ENCODE assay signal across 1 cellular context in the genomic region with DNA sequence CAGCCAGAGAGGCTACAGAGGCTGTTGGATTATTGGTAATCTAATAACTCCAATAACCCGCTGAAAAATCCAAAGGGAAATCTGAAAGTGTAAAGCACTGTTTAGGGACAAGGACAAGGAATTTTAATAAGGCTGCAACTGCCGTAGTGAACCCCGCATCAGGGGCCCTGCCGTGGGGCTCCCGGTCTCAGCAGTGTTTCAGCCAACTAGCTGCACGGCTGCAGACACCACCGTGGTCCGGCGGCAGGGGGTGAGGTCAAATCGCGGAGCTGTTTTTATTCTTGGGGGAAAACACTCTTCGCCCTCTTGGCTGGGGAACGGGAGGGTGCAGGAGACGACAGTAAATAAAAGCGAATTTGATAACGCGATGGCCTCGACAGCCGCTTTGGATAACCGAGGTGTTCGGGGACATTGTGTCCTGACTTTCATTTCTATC.
TF ChIP-seq lines count a peak whose summit lies in the region.

No MANE protein-coding gene starts in this region.

TF ChIP-seq in K562, 482 proteins besides CTCF, POLR2A, EP300 and RAD21:
- TF ChIP-seq, protein P1, sequence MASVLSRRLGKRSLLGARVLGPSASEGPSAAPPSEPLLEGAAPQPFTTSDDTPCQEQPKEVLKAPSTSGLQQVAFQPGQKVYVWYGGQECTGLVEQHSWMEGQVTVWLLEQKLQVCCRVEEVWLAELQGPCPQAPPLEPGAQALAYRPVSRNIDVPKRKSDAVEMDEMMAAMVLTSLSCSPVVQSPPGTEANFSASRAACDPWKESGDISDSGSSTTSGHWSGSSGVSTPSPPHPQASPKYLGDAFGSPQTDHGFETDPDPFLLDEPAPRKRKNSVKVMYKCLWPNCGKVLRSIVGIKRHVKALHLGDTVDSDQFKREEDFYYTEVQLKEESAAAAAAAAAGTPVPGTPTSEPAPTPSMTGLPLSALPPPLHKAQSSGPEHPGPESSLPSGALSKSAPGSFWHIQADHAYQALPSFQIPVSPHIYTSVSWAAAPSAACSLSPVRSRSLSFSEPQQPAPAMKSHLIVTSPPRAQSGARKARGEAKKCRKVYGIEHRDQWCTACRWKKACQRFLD (CRISPR knock-in tag; IDR thresholded peaks at IDR 0.05), result 0 out of 2 replicates have a peak, but pooled peaks have one; percentile 38
- TF ChIP-seq, protein P2, sequence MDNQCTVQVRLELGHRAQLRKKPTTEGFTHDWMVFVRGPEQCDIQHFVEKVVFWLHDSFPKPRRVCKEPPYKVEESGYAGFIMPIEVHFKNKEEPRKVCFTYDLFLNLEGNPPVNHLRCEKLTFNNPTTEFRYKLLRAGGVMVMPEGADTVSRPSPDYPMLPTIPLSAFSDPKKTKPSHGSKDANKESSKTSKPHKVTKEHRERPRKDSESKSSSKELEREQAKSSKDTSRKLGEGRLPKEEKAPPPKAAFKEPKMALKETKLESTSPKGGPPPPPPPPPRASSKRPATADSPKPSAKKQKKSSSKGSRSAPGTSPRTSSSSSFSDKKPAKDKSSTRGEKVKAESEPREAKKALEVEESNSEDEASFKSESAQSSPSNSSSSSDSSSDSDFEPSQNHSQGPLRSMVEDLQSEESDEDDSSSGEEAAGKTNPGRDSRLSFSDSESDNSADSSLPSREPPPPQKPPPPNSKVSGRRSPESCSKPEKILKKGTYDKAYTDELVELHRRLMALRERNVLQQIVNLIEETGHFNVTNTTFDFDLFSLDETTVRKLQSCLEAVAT (IDR thresholded peaks at IDR 0.05), result no peak
- TF ChIP-seq SRSF9 (IDR thresholded peaks at IDR 0.05; ENCODE audit: borderline replicate concordance, low read depth, low read length) (no peak), HMG20B (CRISPR knock-in tag; IDR thresholded peaks at IDR 0.05) (no peak)
- TF ChIP-seq, protein P3, sequence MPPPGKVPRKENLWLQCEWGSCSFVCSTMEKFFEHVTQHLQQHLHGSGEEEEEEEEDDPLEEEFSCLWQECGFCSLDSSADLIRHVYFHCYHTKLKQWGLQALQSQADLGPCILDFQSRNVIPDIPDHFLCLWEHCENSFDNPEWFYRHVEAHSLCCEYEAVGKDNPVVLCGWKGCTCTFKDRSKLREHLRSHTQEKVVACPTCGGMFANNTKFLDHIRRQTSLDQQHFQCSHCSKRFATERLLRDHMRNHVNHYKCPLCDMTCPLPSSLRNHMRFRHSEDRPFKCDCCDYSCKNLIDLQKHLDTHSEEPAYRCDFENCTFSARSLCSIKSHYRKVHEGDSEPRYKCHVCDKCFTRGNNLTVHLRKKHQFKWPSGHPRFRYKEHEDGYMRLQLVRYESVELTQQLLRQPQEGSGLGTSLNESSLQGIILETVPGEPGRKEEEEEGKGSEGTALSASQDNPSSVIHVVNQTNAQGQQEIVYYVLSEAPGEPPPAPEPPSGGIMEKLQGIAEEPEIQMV (tag; conservative IDR thresholded peaks at IDR 0.05; ENCODE audit: low read depth), result peak; percentile 38; the same call in 1 of the 2 replicates
